10 cellular contexts compared by ENCODE assay signal in the genomic region with DNA sequence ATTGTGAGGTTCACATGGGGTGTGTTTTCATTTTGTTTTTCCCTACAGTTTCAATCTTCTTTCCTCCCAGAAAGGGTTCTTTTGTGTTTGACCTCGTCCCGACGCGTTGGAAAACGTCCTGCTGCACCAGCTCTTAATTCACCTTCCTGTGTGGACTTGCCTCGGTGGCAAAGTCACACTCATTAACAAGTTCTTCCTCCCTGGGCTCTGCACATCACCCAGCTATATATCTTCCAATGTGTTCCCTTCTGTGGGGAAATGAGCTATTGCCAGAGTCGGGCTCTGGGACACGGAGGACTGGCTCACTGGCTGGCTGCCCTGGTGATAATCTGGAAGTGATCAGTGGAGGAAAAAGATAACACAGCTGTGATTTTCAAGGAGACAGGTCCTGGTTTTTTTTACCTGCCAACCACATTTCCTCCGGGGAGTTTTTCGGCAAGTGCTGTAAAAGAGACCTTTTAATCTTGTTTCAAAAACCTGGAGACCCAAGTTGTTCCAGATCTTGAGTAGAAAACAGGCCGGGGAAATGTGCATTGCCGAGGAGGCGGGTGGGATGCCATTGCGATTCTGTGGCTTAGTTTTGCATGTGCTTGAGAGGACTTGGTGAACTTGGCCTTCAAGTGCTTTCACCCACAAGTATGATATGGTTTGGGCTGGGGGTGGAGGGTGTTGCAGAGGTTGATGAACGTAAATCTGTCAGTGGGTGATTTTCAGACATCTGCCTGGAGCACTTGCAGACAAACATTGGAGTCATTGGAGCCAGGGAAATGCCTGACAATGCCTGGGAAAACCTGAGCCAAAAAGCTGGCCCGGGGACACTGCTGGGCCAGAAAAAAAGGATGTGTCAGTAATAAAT.
A peak's percentile ranks its signal among the peaks of the same experiment; 100 is the strongest.
DNase-seq lines count a peak whose midpoint lies in the region; ATAC-seq and TF ChIP-seq lines count a peak whose summit lies in the region.
"Had no signal": no experiment of that assay in that cellular context is flagged by ENCODE, and none has a peak within 500 bp of the region (broad histone marks: within the 10 kb centered on the region; RNA-seq: fewer than 3 reads in every experiment).

No MANE protein-coding gene starts in this region.

- no peaks in the 10 kb centered on the region for H3K4me1 ChIP-seq in prostate gland (replicated peaks)

- TF ChIP-seq CTCF in fibroblast of pulmonary artery (IDR thresholded peaks at IDR 0.05; ENCODE audit: low read length, missing control alignments) (no peak), prostate gland (IDR thresholded peaks at IDR 0.05) (no peak)

- intact Hi-C loops in prostate gland (cut with DNase I) = no loop called here

- no peak overlapping the region for H3K27ac ChIP-seq in prostate gland
- H3K27ac ChIP-seq: C4-2B had no signal

- 13% methylated on average over 16 of the region's 16 CpGs for WGBS in prostate gland

- in situ Hi-C loops in SK-MEL-5 (cut with HindIII; ENCODE audit: low pct_unique_long_range_greater_than_20kb, low sequenced_read_pairs) = no loop called here

- DNase-seq in ELR (ENCODE audit: low read depth) (peak; percentile 34), SK-MEL-5 (ENCODE audit: low read depth, low spot score) (peak; percentile 31), fibroblast of pulmonary artery (ENCODE audit: low read depth) (peak; percentile 26), prostate gland (ENCODE audit: low spot score) (peak; percentile 67)
- DNase-seq in stimulated activated CD4-positive, alpha-beta T cell treated with anti-CD3 and anti-CD28 coated beads, Interleukin-2, amount 100 ng/mL, for 48 hours = no peak
- DNase-seq: right cardiac atrium had no signal

- H3K9me3 ChIP-seq in prostate gland = no peaks in the 10 kb centered on the region

- no peaks in the 10 kb centered on the region for H3K36me3 ChIP-seq in prostate gland

- H3K27me3 ChIP-seq in prostate gland (replicated peaks; ENCODE audit: insufficient read depth) = no peaks in the 10 kb centered on the region

- H3K4me3 ChIP-seq in fibroblast of pulmonary artery (replicated peaks; ENCODE audit: low read depth, low read length) (no peak overlapping the region), prostate gland (no peak overlapping the region)

- no peak for TF ChIP-seq POLR2A in prostate gland (IDR thresholded peaks at IDR 0.05)

- ATAC-seq in HG02852 (IDR thresholded peaks at IDR 0.05; ENCODE audit: unreplicated experiment) = no peak
- no peak for ATAC-seq in GM21825 (IDR thresholded peaks at IDR 0.05; ENCODE audit: unreplicated experiment)
- no peak for ATAC-seq in GM21390 (IDR thresholded peaks at IDR 0.05; ENCODE audit: unreplicated experiment)
- ATAC-seq: right cardiac atrium had no signal

Comparison
In these comparisons a context has a peak if more than half of its experiments do, and no peak if none do; other contexts are left out.
1. DNase-seq: peak in ELR (single experiment), SK-MEL-5 (single experiment), fibroblast of pulmonary artery (single experiment) and prostate gland (single experiment); none in stimulated activated CD4-positive, alpha-beta T cell treated with anti-CD3 and anti-CD28 coated beads, Interleukin-2, amount 100 ng/mL, for 48 hours (0 of 2).